Comparison of ENCODE assay signal across 20 cellular contexts in genomic region chr13:77878186-77878585, GRCh38. TPM values are rescaled to one million over a fixed set of nuclear protein-coding genes. Genes with fewer than 3 reads are reported as not detected.
"Had no signal": no experiment of that assay in that cellular context is flagged by ENCODE, and none has a peak within 500 bp of the region (broad histone marks: within the 10 kb centered on the region; RNA-seq: fewer than 3 reads in every experiment).

No MANE protein-coding gene starts in this region.

- H3K9me3 ChIP-seq: gastrocnemius medialis, lower lobe of right lung, neutrophil, pancreas, right lobe of liver, testis, tibial artery had no signal

- H3K27me3 ChIP-seq: dorsolateral prefrontal cortex, gastrocnemius medialis, neutrophil, pancreas, right lobe of liver, testis, tibial artery had no signal

- H3K4me3 ChIP-seq: dorsolateral prefrontal cortex, gastrocnemius medialis, lower lobe of right lung, pancreas, right lobe of liver, testis, tibial artery had no signal

- H3K36me3 ChIP-seq: gastrocnemius medialis, lower lobe of right lung, neutrophil, pancreas, right lobe of liver, tibial artery had no signal

- ATAC-seq: esophagus mucosa; gastrocnemius medialis; left ventricle myocardium superior; lower lobe of right lung; natural killer cell treated with Interleukin-12 subunit alpha and Interleukin-12 subunit beta and Interleukin-15 and Interleukin-18, amount 100 ng/mL, for 72 hours; pancreas; right lobe of liver; stimulated activated memory B cell treated with anti-CD40 and anti-IgM and Interleukin-4, amounts not matched to agents 10 μg/mL and 1 μg/mL and 100 μg/mL, for 72 hours; stimulated activated naive CD8-positive, alpha-beta T cell treated with anti-CD3 and anti-CD28 coated beads, Interleukin-15, Interleukin-2, amounts not matched to agents 100 U/mL and 50 U/mL, for 24 hours had no signal

- DNase-seq: cerebellar nuclear complex; cortex of kidney; dorsolateral prefrontal cortex; effector CD4-positive, alpha-beta T cell; gastrocnemius medialis; head of caudate nucleus; left ventricle myocardium superior; lower lobe of right lung; pancreas; right lobe of liver; stimulated activated CD4-positive, alpha-beta T cell treated with anti-CD3 and anti-CD28 coated beads, Interleukin-4, amount 100 ng/mL, for 4 hours; stimulated activated naive CD8-positive, alpha-beta T cell treated with anti-CD3 and anti-CD28 coated beads, Interleukin-15, Interleukin-2, amounts not matched to agents 100 U/mL and 50 U/mL, for 24 hours; substantia nigra; testis; tibial artery had no signal

- H3K27ac ChIP-seq: dorsolateral prefrontal cortex, epithelial cell of prostate, gastrocnemius medialis, lower lobe of right lung, neutrophil, pancreas, right lobe of liver, testis, tibial artery had no signal

- H3K4me1 ChIP-seq: gastrocnemius medialis, lower lobe of right lung, pancreas, right lobe of liver, testis, tibial artery had no signal

RNA-seq across cellular contexts. Expression of gene EDNRB, which starts 40.4 kb away (rescaled TPM):
- total RNA-seq: natural killer cell treated with Interleukin-12 subunit alpha and Interleukin-12 subunit beta and Interleukin-15 and Interleukin-18, amount 100 ng/mL, for 72 hours had no signal
